In genomic region chr10:79250259-79250658, GRCh38 we compare ENCODE assay signal across 1 cellular context.
A peak's percentile ranks its signal among the peaks of the same experiment; 100 is the strongest.
TF ChIP-seq lines count a peak whose summit lies in the region.

No MANE protein-coding gene starts in this region.

TF ChIP-seq in GM12878, 131 proteins besides CTCF, POLR2A, EP300 and RAD21 (continued from another document and continues in another):
- TF ChIP-seq SP1 (IDR thresholded peaks at IDR 0.05; ENCODE audit: low read depth, low read length) (no peak), NBN (IDR thresholded peaks at IDR 0.05) (no peak), ZNF24 (IDR thresholded peaks at IDR 0.05) (no peak), MAX (IDR thresholded peaks at IDR 0.05; ENCODE audit: low read depth, low read length) (no peak; the same call in 1 of the 2 replicates), POU2F2 (IDR thresholded peaks at IDR 0.05; ENCODE audit: borderline replicate concordance, low read depth, low read length) (no peak), BCLAF1 (IDR thresholded peaks at IDR 0.05) (no peak), JUNB (IDR thresholded peaks at IDR 0.05) (no peak), HSF1 (IDR thresholded peaks at IDR 0.05; ENCODE audit: low read depth, low read length) (no peak), HDAC6 (IDR thresholded peaks at IDR 0.05; ENCODE audit: unreplicated experiment) (no peak), ZNF592 (IDR thresholded peaks at IDR 0.05) (no peak), SUPT20H (IDR thresholded peaks at IDR 0.05; ENCODE audit: borderline replicate concordance, control insufficient read depth, low read depth, low read length) (no peak), ETV6 (conservative IDR thresholded peaks at IDR 0.05 in 1 of 2, IDR thresholded peaks at IDR 0.05 in 1 of 2; ENCODE audit: borderline replicate concordance in 1 of 2, low read depth in 1 of 2) (peak in 1 of 2 experiments; percentile 88; a peak in 2 of 4 replicates), ATF2 (IDR thresholded peaks at IDR 0.05; ENCODE audit: low read length) (no peak), CEBPZ (IDR thresholded peaks at IDR 0.05; ENCODE audit: low read depth, low read length) (no peak), PML (IDR thresholded peaks at IDR 0.05; ENCODE audit: low read length) (no peak), TAF1 (IDR thresholded peaks at IDR 0.05; ENCODE audit: borderline replicate concordance, low read depth, low read length) (no peak), CREM (IDR thresholded peaks at IDR 0.05; ENCODE audit: low read depth) (no peak), USF2 (IDR thresholded peaks at IDR 0.05; ENCODE audit: borderline replicate concordance, low read depth, low read length) (peak; percentile 38; the same call in 1 of the 2 replicates), YBX1 (IDR thresholded peaks at IDR 0.05) (no peak), CHD2 (IDR thresholded peaks at IDR 0.05; ENCODE audit: borderline replicate concordance, low read depth, low read length) (no peak), YY1 (IDR thresholded peaks at IDR 0.05; ENCODE audit: low read depth, low read length) (peak; percentile 70), CBX5 (IDR thresholded peaks at IDR 0.05; ENCODE audit: low read depth) (no peak), CHD4 (IDR thresholded peaks at IDR 0.05) (no peak), RUNX3 (IDR thresholded peaks at IDR 0.05; ENCODE audit: low read length) (no peak), DPF2 (IDR thresholded peaks at IDR 0.05) (peak; percentile 16; the same call in 1 of the 2 replicates), SMAD5 (IDR thresholded peaks at IDR 0.05; ENCODE audit: low read depth) (peak; percentile 10; the same call in 1 of the 2 replicates), RCOR1 (conservative IDR thresholded peaks at IDR 0.05; ENCODE audit: low read depth, low read length) (no peak), SUZ12 (IDR thresholded peaks at IDR 0.05; ENCODE audit: unreplicated experiment) (no peak), TCF12 (IDR thresholded peaks at IDR 0.05; ENCODE audit: low read depth, low read length) (peak; percentile 31; the same call in 1 of the 2 replicates), EZH2 (IDR thresholded peaks at IDR 0.05; ENCODE audit: borderline replicate concordance, control insufficient read depth, low read depth, low read length) (no peak), ATF3 (IDR thresholded peaks at IDR 0.05; ENCODE audit: borderline replicate concordance, extremely low read depth, low read depth, low read length) (no peak), ATF7 (IDR thresholded peaks at IDR 0.05; ENCODE audit: low read depth) (no peak), RELB (IDR thresholded peaks at IDR 0.05; ENCODE audit: low read depth) (no peak), POLR2AphosphoS5 (IDR thresholded peaks at IDR 0.05; ENCODE audit: low read length) (0 out of 2 replicates have a peak, but pooled peaks have one; percentile 16), SRF (IDR thresholded peaks at IDR 0.05; ENCODE audit: low read depth in 2 of 2, low read length in 2 of 2) (no peak), SKIL (IDR thresholded peaks at IDR 0.05; ENCODE audit: low read depth, poor library complexity, severe bottlenecking) (no peak), NR2C2 (IDR thresholded peaks at IDR 0.05; ENCODE audit: borderline replicate concordance, control insufficient read depth, insufficient read length, low read depth) (no peak), KAT2A (conservative IDR thresholded peaks at IDR 0.05; ENCODE audit: control insufficient read depth, low read depth, low read length) (no peak), CEBPB (IDR thresholded peaks at IDR 0.05; ENCODE audit: borderline replicate concordance in 1 of 2, low read depth in 2 of 2, low read length in 2 of 2) (no peak), SMAD1 (IDR thresholded peaks at IDR 0.05; ENCODE audit: low read depth, partially characterized antibody) (no peak), HDGF (IDR thresholded peaks at IDR 0.05) (no peak), PKNOX1 (IDR thresholded peaks at IDR 0.05) (no peak)
